ENCODE assay signal across 1 cellular context in genomic region chr11:119377961-119378667, GRCh38.
A peak's percentile ranks its signal among the peaks of the same experiment; 100 is the strongest.
TF ChIP-seq lines count a peak whose summit lies in the region.

No MANE protein-coding gene starts in this region.

TF ChIP-seq in HepG2, 621 proteins besides CTCF, POLR2A, EP300 and RAD21:
- peak; percentile 31; the same call in 1 of the 2 replicates for TF ChIP-seq TFAP4 (IDR thresholded peaks at IDR 0.05; ENCODE audit: borderline replicate concordance, low read depth)
- no peak for TF ChIP-seq ZNF260 (CRISPR knock-in tag; IDR thresholded peaks at IDR 0.05; ENCODE audit: borderline replicate concordance, low read depth)
- no peak for TF ChIP-seq GATA4 (IDR thresholded peaks at IDR 0.05; ENCODE audit: borderline replicate concordance, low read depth)
- TF ChIP-seq TEAD2 (CRISPR knock-in tag; IDR thresholded peaks at IDR 0.05): no peak
- no peak for TF ChIP-seq ZBTB7B (CRISPR knock-in tag; IDR thresholded peaks at IDR 0.05)
- no peak for TF ChIP-seq ZBTB33 (CRISPR knock-in tag; IDR thresholded peaks at IDR 0.05)
- no peak for TF ChIP-seq ZNF44 (CRISPR knock-in tag; IDR thresholded peaks at IDR 0.05)
TF ChIP-seq in HepG2: peak in this region for 1.
